In genomic region chr10:110500515-110500905, GRCh38 we compare ENCODE assay signal across 8 cellular contexts. TPM values are rescaled to one million over a fixed set of nuclear protein-coding genes. Genes with fewer than 3 reads are reported as not detected.
A peak's percentile ranks its signal among the peaks of the same experiment; 100 is the strongest.
DNase-seq lines count a peak whose midpoint lies in the region; ATAC-seq, FAIRE-seq and TF ChIP-seq lines count a peak whose summit lies in the region.

No MANE protein-coding gene starts in this region.

- no peaks in the 10 kb centered on the region for H3K9me3 Mint-ChIP-seq in activated CD4-positive, alpha-beta memory T cell treated with anti-CD3 and anti-CD28 coated beads for 36 hours
- H3K9me3 Mint-ChIP-seq in stimulated activated effector memory CD8-positive, alpha-beta T cell treated with anti-CD3 and anti-CD28 coated beads, Interleukin-12 subunit alpha, Interleukin-12 subunit beta, amount 100 ng/mL, for 72 hours: no peaks in the 10 kb centered on the region

- TF ChIP-seq CTCF in foreskin keratinocyte (conservative IDR thresholded peaks at IDR 0.05): no peak

- POLR2A ChIA-PET in activated CD4-positive, alpha-beta memory T cell treated with anti-CD3 and anti-CD28 coated beads for 36 hours (lab: Charles Lee): interaction anchor here (1.0 to 6.5 kb wide), 10 partner anchors 12 to 195 kb away, joined by 3 to 112 read pairs (median 6); no protein-coding TSS in a partner anchor

- H3K27me3 Mint-ChIP-seq in activated CD4-positive, alpha-beta memory T cell treated with anti-CD3 and anti-CD28 coated beads for 36 hours: no peaks in the 10 kb centered on the region

- CTCF ChIA-PET in activated CD4-positive, alpha-beta memory T cell treated with anti-CD3 and anti-CD28 coated beads for 36 hours (lab: Charles Lee): interaction anchor here (0.9 to 12.4 kb wide), 8 partner anchors 12 to 195 kb away, joined by 3 to 221 read pairs (median 4); partner anchors contain the start of gene SMNDC1

- intact Hi-C loops in activated CD4-positive, alpha-beta memory T cell treated with anti-CD3 and anti-CD28 coated beads for 36 hours (cut with micrococcal nuclease): loop anchor here (5.0 kb wide), 1 partner anchor 367 kb away; no protein-coding TSS in a partner anchor

- peak overlapping the region; percentile 97 for H3K27ac Mint-ChIP-seq in activated CD4-positive, alpha-beta memory T cell treated with anti-CD3 and anti-CD28 coated beads for 36 hours
- peak overlapping the region; percentile 98 for H3K27ac Mint-ChIP-seq in stimulated activated effector memory CD8-positive, alpha-beta T cell treated with anti-CD3 and anti-CD28 coated beads, Interleukin-12 subunit alpha, Interleukin-12 subunit beta, amount 100 ng/mL, for 72 hours

- H3K4me1 ChIP-seq in foreskin keratinocyte: peaks cover 34% of the 10 kb centered on the region

- peaks cover 67% of the 10 kb centered on the region for H3K4me1 Mint-ChIP-seq in activated CD4-positive, alpha-beta memory T cell treated with anti-CD3 and anti-CD28 coated beads for 36 hours (ENCODE audit: low read depth)
- peaks cover 67% of the 10 kb centered on the region for H3K4me1 Mint-ChIP-seq in stimulated activated effector memory CD8-positive, alpha-beta T cell treated with anti-CD3 and anti-CD28 coated beads, Interleukin-12 subunit alpha, Interleukin-12 subunit beta, amount 100 ng/mL, for 72 hours

- DNase-seq in H54 (ENCODE audit: insufficient read length, low spot score) (peak; percentile 67), foreskin keratinocyte (peak; percentile 55 to 73), NCI-H2029 (lab: John Stamatoyannopoulos, UW) (no peak), putamen (ENCODE audit: low spot score) (no peak)
- no peak for DNase-seq in activated CD4-positive, alpha-beta memory T cell treated with anti-CD3 and anti-CD28 coated beads for 36 hours
- no peak for DNase-seq in stimulated activated effector memory CD8-positive, alpha-beta T cell treated with anti-CD3 and anti-CD28 coated beads, Interleukin-12 subunit alpha, Interleukin-12 subunit beta, amount 100 ng/mL, for 72 hours (ENCODE audit: low spot score in 2 of 2)

- ATAC-seq in foreskin keratinocyte (peak; percentile 20), HG02885 (IDR thresholded peaks at IDR 0.05; ENCODE audit: poor library complexity, unreplicated experiment) (no peak), HG03280 (IDR thresholded peaks at IDR 0.05; ENCODE audit: unreplicated experiment) (no peak)
- ATAC-seq in stimulated activated effector memory CD8-positive, alpha-beta T cell treated with anti-CD3 and anti-CD28 coated beads, Interleukin-12 subunit alpha, Interleukin-12 subunit beta, amount 100 ng/mL, for 72 hours: no peak

- FAIRE-seq in H54 (lab: Jason Lieb, UNC): no peak

- peak overlapping the region; percentile 96 for H3K4me3 Mint-ChIP-seq in activated CD4-positive, alpha-beta memory T cell treated with anti-CD3 and anti-CD28 coated beads for 36 hours
- peak overlapping the region; percentile 99 for H3K4me3 Mint-ChIP-seq in stimulated activated effector memory CD8-positive, alpha-beta T cell treated with anti-CD3 and anti-CD28 coated beads, Interleukin-12 subunit alpha, Interleukin-12 subunit beta, amount 100 ng/mL, for 72 hours

- TF ChIP-seq POLR2A in H54 (IDR thresholded peaks at IDR 0.05; ENCODE audit: low read depth, low read length): no peak

- H3K27me3 ChIP-seq in foreskin keratinocyte: no peaks in the 10 kb centered on the region

- peaks cover 79% of the 10 kb centered on the region for H3K36me3 Mint-ChIP-seq in activated CD4-positive, alpha-beta memory T cell treated with anti-CD3 and anti-CD28 coated beads for 36 hours
- peaks cover 95% of the 10 kb centered on the region for H3K36me3 Mint-ChIP-seq in stimulated activated effector memory CD8-positive, alpha-beta T cell treated with anti-CD3 and anti-CD28 coated beads, Interleukin-12 subunit alpha, Interleukin-12 subunit beta, amount 100 ng/mL, for 72 hours

- H3K27ac ChIP-seq in foreskin keratinocyte: peak overlapping the region; percentile 75

RNA-seq across cellular contexts. Expression of gene DUSP5, which starts 2.8 kb away (rescaled TPM):
- total RNA-seq in activated CD4-positive, alpha-beta memory T cell treated with anti-CD3 and anti-CD28 coated beads for 36 hours: 100 to 1,000 TPM; 171 to 176 TPM
- total RNA-seq in foreskin keratinocyte: 89.9 and 105 TPM in 2 replicates
- polyA plus RNA-seq in foreskin keratinocyte: 60.4 and 75.6 TPM in 2 replicates

Comparison
In these comparisons a context has a peak if more than half of its experiments do, and no peak if none do; other contexts are left out.
1. DNase-seq: peak in H54 (single experiment) and foreskin keratinocyte (2 of 2); none in activated CD4-positive, alpha-beta memory T cell treated with anti-CD3 and anti-CD28 coated beads for 36 hours (single experiment), stimulated activated effector memory CD8-positive, alpha-beta T cell treated with anti-CD3 and anti-CD28 coated beads, Interleukin-12 subunit alpha, Interleukin-12 subunit beta, amount 100 ng/mL, for 72 hours (0 of 2), NCI-H2029 (single experiment) and putamen (single experiment).